Comparison of ENCODE assay signal across 25 cellular contexts in genomic region chr10:72351479-72351878, GRCh38. TPM values are rescaled to one million over a fixed set of nuclear protein-coding genes. Genes with fewer than 3 reads are reported as not detected.
DNase-seq lines count a peak whose midpoint lies in the region; ATAC-seq, FAIRE-seq and TF ChIP-seq lines count a peak whose summit lies in the region.
"Had no signal": no experiment of that assay in that cellular context is flagged by ENCODE, and none has a peak within 500 bp of the region (broad histone marks: within the 10 kb centered on the region; RNA-seq: fewer than 3 reads in every experiment).

No MANE protein-coding gene starts in this region.

- no peaks in the 10 kb centered on the region for H3K9me3 ChIP-seq in CD4-positive, alpha-beta T cell (ENCODE audit: control insufficient read depth, low read length)
- no peaks in the 10 kb centered on the region for H3K9me3 ChIP-seq in K562 (replicated peaks; ENCODE audit: control insufficient read depth, insufficient read depth, low read depth, low read length)
- H3K9me3 ChIP-seq in neural progenitor cell (ENCODE audit: low read depth) = no peaks in the 10 kb centered on the region
- H3K9me3 ChIP-seq: BLaER1, psoas muscle, tibial nerve had no signal

- no peak overlapping the region for H3K27ac Mint-ChIP-seq in CD4-positive, alpha-beta T cell
- peak overlapping the region; percentile 58 for H3K27ac Mint-ChIP-seq in neural progenitor cell
- H3K27ac Mint-ChIP-seq: activated T-cell treated with anti-CD3 and anti-CD28 coated beads, Interleukin-2, amount 50 U/mL, for 24 hours had no signal

- H2AFZ ChIP-seq in K562 (ENCODE audit: low read depth, low read length) = no peak overlapping the region
- H2AFZ ChIP-seq in neural progenitor cell (replicated peaks) = no peak overlapping the region

- POLR2A ChIA-PET in CD4-positive, alpha-beta T cell (lab: Charles Lee) = no interaction called here
- POLR2A ChIA-PET in K562 (lab: Yijun Ruan, JAX) = interaction anchor here (0.8 to 6.6 kb wide), 5 partner anchors 8 to 522 kb away, joined by 3 to 57 read pairs (median 3); no protein-coding TSS in a partner anchor

- H3K27ac ChIP-seq in CD4-positive, alpha-beta T cell (ENCODE audit: low read depth, low read length) = no peak overlapping the region
- H3K27ac ChIP-seq in K562 (ENCODE audit: extremely low read depth, low read depth, low read length) (no peak overlapping the region), neural progenitor cell (no peak overlapping the region)
- H3K27ac ChIP-seq: BLaER1, tibial nerve had no signal

- TF ChIP-seq POLR2A in GM12891 (IDR thresholded peaks at IDR 0.05; ENCODE audit: low read depth, low read length) (no peak), K562 (conservative IDR thresholded peaks at IDR 0.05) (no peak), erythroblast (IDR thresholded peaks at IDR 0.05; ENCODE audit: low read length) (no peak)

- H3F3A ChIP-seq in neural progenitor cell (ENCODE audit: low read depth) = peaks cover 18% of the 10 kb centered on the region

- no TSS peak for BruUV-seq in K562 (replicated peaks; lab: Mats Ljungman, UMichigan)

- H3K4me1 Mint-ChIP-seq in CD4-positive, alpha-beta T cell (ENCODE audit: low read depth) = peaks cover 59% of the 10 kb centered on the region
- peaks cover 23% of the 10 kb centered on the region for H3K4me1 Mint-ChIP-seq in neural progenitor cell

- no peak for TF ChIP-seq EP300 in K562 (IDR thresholded peaks at IDR 0.05; ENCODE audit: low read length)

- no peaks in the 10 kb centered on the region for H3K27me3 Mint-ChIP-seq in CD4-positive, alpha-beta T cell
- peaks cover 5% of the 10 kb centered on the region for H3K27me3 Mint-ChIP-seq in neural progenitor cell (ENCODE audit: insufficient read depth, low read depth)
- H3K27me3 Mint-ChIP-seq: activated T-cell treated with anti-CD3 and anti-CD28 coated beads, Interleukin-2, amount 50 U/mL, for 24 hours had no signal

- no peaks in the 10 kb centered on the region for H3K27me3 ChIP-seq in CD4-positive, alpha-beta T cell (ENCODE audit: control insufficient read depth, insufficient read depth, low read length)
- H3K27me3 ChIP-seq in K562 (ENCODE audit: control insufficient read depth in 2 of 2, insufficient read depth in 2 of 2, low read length in 2 of 2) (no peaks in the 10 kb centered on the region), neural progenitor cell (no peaks in the 10 kb centered on the region)
- H3K27me3 ChIP-seq: BLaER1, tibial nerve had no signal

- H3K4me1 ChIP-seq in K562 (replicated peaks in 1 of 2; ENCODE audit: control insufficient read depth in 2 of 2, insufficient read depth in 2 of 2, low read length in 2 of 2) (peaks cover 12 to 15% of the 10 kb centered on the region in 2 experiments), neural progenitor cell (peaks cover 9% of the 10 kb centered on the region)

- peaks cover 56% of the 10 kb centered on the region for H3K36me3 Mint-ChIP-seq in CD4-positive, alpha-beta T cell (ENCODE audit: low read depth)
- peaks cover 2% of the 10 kb centered on the region for H3K36me3 Mint-ChIP-seq in neural progenitor cell

- TF ChIP-seq RAD21 in K562 (CRISPR knock-in tag; conservative IDR thresholded peaks at IDR 0.05 in 1 of 2, IDR thresholded peaks at IDR 0.05 in 1 of 2) = no peak

- peaks cover 46% of the 10 kb centered on the region for H3K79me2 ChIP-seq in K562 (ENCODE audit: control insufficient read depth, insufficient read depth, low read length)
- peaks cover 54% of the 10 kb centered on the region for H3K79me2 ChIP-seq in neural progenitor cell (ENCODE audit: low read depth)

- in situ Hi-C loops in K562 (cut with MboI) = no loop called here

- DNase-seq in CD4-positive, alpha-beta T cell = no peak
- DNase-seq in GM12891 (ENCODE audit: insufficient read length, low spot score) = no peak
- no peak for DNase-seq in K562 (ENCODE audit: extremely low read depth in 1 of 4, low spot score in 3 of 4)
- DNase-seq in neural progenitor cell (ENCODE audit: low spot score) = no peak
- no peak for DNase-seq in erythroblast (lab: John Stamatoyannopoulos, UW)
- no peak for DNase-seq in COLO829 (ENCODE audit: low spot score)
- DNase-seq in germinal center (ENCODE audit: low spot score) = no peak
- DNase-seq: activated CD4-positive, alpha-beta T cell treated with anti-CD3 and anti-CD28 coated beads for 4 hours; activated gamma-delta T cell treated with Interleukin-2 at 50 U/mL for 16 hours; activated T-cell treated with anti-CD3 and anti-CD28 coated beads, Interleukin-2, amount 50 U/mL, for 24 hours; amygdala; COR-L47; hippocampal formation; Kasumi-1; MV-4-11; NCI-H146; NCI-H345; NCI-H748 treated with DMSO at 0.1 percent for 48 hours; psoas muscle; stimulated activated CD4-positive, alpha-beta T cell treated with anti-CD3 and anti-CD28 coated beads, Interleukin-4, amount 100 ng/mL, for 1 hour had no signal

- FAIRE-seq in GM12891 (lab: Jason Lieb, UNC) = no peak
- FAIRE-seq in K562 (lab: Jason Lieb, UNC) = no peak
- FAIRE-seq: bronchial epithelial cell, GM12892 had no signal

- no peak for ATAC-seq in CD4-positive, alpha-beta T cell (ENCODE audit: poor library complexity)
- ATAC-seq in K562 = no peak
- ATAC-seq: HCT116, psoas muscle had no signal

- H3K4me3 ChIP-seq in K562 (no peak overlapping the region), neural progenitor cell (no peak overlapping the region)
- H3K4me3 ChIP-seq: BLaER1, psoas muscle, tibial nerve had no signal

- H3K36me3 ChIP-seq in K562 (ENCODE audit: control insufficient read depth, insufficient read depth, low read length) (peaks cover 54% of the 10 kb centered on the region), neural progenitor cell (no peaks in the 10 kb centered on the region)

- CTCF ChIA-PET in CD4-positive, alpha-beta T cell (lab: Charles Lee) = no interaction called here
- CTCF ChIA-PET in K562 (lab: Yijun Ruan, JAX; ENCODE audit: low intra/inter-chr PET ratio) = no interaction called here

- H3K4me2 ChIP-seq in K562 (ENCODE audit: insufficient read depth, low read length) (no peak overlapping the region; the same call in 1 of the 2 replicates), neural progenitor cell (no peak overlapping the region)
- H3K4me2 ChIP-seq: BLaER1 had no signal

- H3K9ac ChIP-seq in K562 (ENCODE audit: insufficient read depth in 1 of 2, low read depth in 2 of 2, low read length in 2 of 2) = no peak overlapping the region
- H3K9ac ChIP-seq in neural progenitor cell = no peak overlapping the region
- H3K9ac ChIP-seq: BLaER1 had no signal

- H4K20me1 ChIP-seq in K562 (replicated peaks; ENCODE audit: control insufficient read depth, insufficient read depth, low read length) = no peaks in the 10 kb centered on the region; the same call in 1 of the 2 replicates
- H4K20me1 ChIP-seq in neural progenitor cell (ENCODE audit: low read depth) = no peaks in the 10 kb centered on the region

- WGBS in K562 (ENCODE audit: insufficient coverage, low coverage, missing lambda C conversion rate) = 83% methylated on average over 6 of the region's 6 CpGs

- no peak for TF ChIP-seq CTCF in CD4-positive, alpha-beta T cell (IDR thresholded peaks at IDR 0.05)
- TF ChIP-seq CTCF in K562 (IDR thresholded peaks at IDR 0.05 in 2 of 3, conservative IDR thresholded peaks at IDR 0.05 in 1 of 3; ENCODE audit: insufficient read depth in 2 of 3, low read depth in 1 of 3, low read length in 3 of 3) (no peak), neural progenitor cell (IDR thresholded peaks at IDR 0.05) (no peak)

- H3K9me3 Mint-ChIP-seq in CD4-positive, alpha-beta T cell = no peaks in the 10 kb centered on the region
- H3K9me3 Mint-ChIP-seq in neural progenitor cell = no peaks in the 10 kb centered on the region
- H3K9me3 Mint-ChIP-seq: activated T-cell treated with anti-CD3 and anti-CD28 coated beads, Interleukin-2, amount 50 U/mL, for 24 hours had no signal

- intact Hi-C loops in CD4-positive, alpha-beta T cell (cut with DNase I, micrococcal nuclease) = loop anchor here in 1 of 2 experiments (10.0 kb wide), 2 partner anchors 977 to 1143 kb away; partner anchors contain the start of gene PPP3CB
- intact Hi-C loops in K562 (cut with micrococcal nuclease) = no loop called here

- H3K9me1 ChIP-seq in K562 (ENCODE audit: control insufficient read depth, insufficient read depth, low read length) = no peaks in the 10 kb centered on the region

- H3K4me3 Mint-ChIP-seq in CD4-positive, alpha-beta T cell = peak overlapping the region; percentile 66
- H3K4me3 Mint-ChIP-seq in neural progenitor cell = no peak overlapping the region
- H3K4me3 Mint-ChIP-seq: activated T-cell treated with anti-CD3 and anti-CD28 coated beads, Interleukin-2, amount 50 U/mL, for 24 hours had no signal

TF ChIP-seq in GM12891, 5 proteins besides CTCF, POLR2A, EP300 and RAD21:
- no peak for TF ChIP-seq PAX5 (IDR thresholded peaks at IDR 0.05; ENCODE audit: insufficient read depth, low read length, severe bottlenecking)
- TF ChIP-seq POLR2AphosphoS5 (IDR thresholded peaks at IDR 0.05; ENCODE audit: low read depth, low read length) = 0 out of 2 replicates have a peak, but pooled peaks have one; percentile 16

TF ChIP-seq in K562, 482 proteins besides CTCF, POLR2A, EP300 and RAD21:
- TF ChIP-seq RBFOX2 (IDR thresholded peaks at IDR 0.05; ENCODE audit: low read depth, low read length) (0 out of 2 replicates have a peak, but pooled peaks have one; percentile 24), HNRNPK (IDR thresholded peaks at IDR 0.05; ENCODE audit: low read depth, low read length, poor library complexity, severe bottlenecking) (no peak)

RNA-seq across cellular contexts. Expression of gene DNAJB12, which starts 3.2 kb away (rescaled TPM):
- total RNA-seq in CD4-positive, alpha-beta T cell = 10 to 100 TPM; 25.2 to 27.0 TPM
- 13.7 TPM for polyA plus RNA-seq in GM12891 (2012; ENCODE audit: low read depth, missing spikeins)
- total RNA-seq in K562 (2011; cell fraction: chromatin; rRNA removed; ENCODE audit: low replicate concordance) = 37.8 and 67.4 TPM in 2 replicates
- 41.7 and 47.7 TPM in 2 replicates for total RNA-seq in K562 (2011; cell fraction: nucleolus; rRNA removed)
- 40.8 and 49.2 TPM in 2 replicates for total RNA-seq in K562 (2011; cell fraction: nucleoplasm; rRNA removed)
- total RNA-seq in K562 (2014; rRNA removed) = 22.1 and 30.2 TPM in 2 replicates
- 12.9 and 15.1 TPM in 2 replicates for total RNA-seq in K562 (2014; rRNA removed; fragmentation: Illumina TruSeq; extraction: Trizol)
- 20.5 and 22.0 TPM in 2 replicates for total RNA-seq in K562 (2015; rRNA removed; fragmentation: Illumina TruSeq; extraction: Trizol)
- 31.0 and 31.5 TPM in 2 replicates for total RNA-seq in K562 (2021)
- polyA plus RNA-seq in K562 (2011; rRNA removed) = 10.2 and 13.3 TPM in 2 replicates
- polyA plus RNA-seq in K562 (2011; cell fraction: cytosol; rRNA removed) = 12.4 and 17.8 TPM in 2 replicates
- 27.1 and 42.9 TPM in 2 replicates for polyA plus RNA-seq in K562 (2011; cell fraction: nucleus; rRNA removed)
- 21.6 and 29.2 TPM in 2 replicates for polyA plus RNA-seq in K562 (2012)
- polyA plus RNA-seq in K562 (2014; fragmentation: Illumina TruSeq; extraction: Trizol) = 24.1 and 26.2 TPM in 2 replicates
- polyA plus RNA-seq in K562 (2014; fragmentation: Nextera tagmentation; extraction: Ambion mirVana) = 1 to 10 TPM; 3.5 to 4.7 TPM
- polyA plus RNA-seq in K562 (2014; rRNA removed) = 18.4 and 20.3 TPM in 2 replicates
- 7.6 and 8.6 TPM in 2 replicates for polyA minus RNA-seq in K562 (2011; rRNA and poly(A)+ RNA removed)
- 11.4 and 13.2 TPM in 2 replicates for polyA minus RNA-seq in K562 (2011; cell fraction: cytosol; rRNA and poly(A)+ RNA removed)
- polyA minus RNA-seq in K562 (2011; cell fraction: nucleus; rRNA and poly(A)+ RNA removed) = 14.1 and 15.7 TPM in 2 replicates
- total RNA-seq in neural progenitor cell (ENCODE audit: low replicate concordance) = 8.8 and 16.1 TPM in 2 replicates
